ENCODE assay signal across 14 cellular contexts in genomic region chr10:123178390-123178789, GRCh38. TPM values are rescaled to one million over a fixed set of nuclear protein-coding genes. Genes with fewer than 3 reads are reported as not detected.
"Had no signal": no experiment of that assay in that cellular context is flagged by ENCODE, and none has a peak within 500 bp of the region (broad histone marks: within the 10 kb centered on the region; RNA-seq: fewer than 3 reads in every experiment).

No MANE protein-coding gene starts in this region.

RNA-seq across cellular contexts. Expression of gene HMX2, which starts 30.5 kb away (rescaled TPM):
- total RNA-seq: activated naive CD8-positive, alpha-beta T cell treated with anti-CD3 and anti-CD28 coated beads, Interleukin-2, amount 10 ng/mL, durations not matched to agents 7 days and 5 days; activated T-helper 1 cell treated with anti-CD3 and anti-CD28 coated beads, Interleukin-12 subunit alpha, Interleukin-12 subunit beta, Interleukin-2, Interleukin-4 antibody, amounts not matched to agents 30 ng/mL and 10 ng/mL and 1 ng/mL, durations not matched to agents 14 hours and 24 hours and 36 hours; activated T-helper 2 cell treated with anti-CD3 and anti-CD28 coated beads, Interferon-gamma antibody, Interleukin-2, Interleukin-4, amounts not matched to agents 10 μg/mL and 5 μg/mL and 100 μg/mL, durations not matched to agents 14 hours and 24 hours and 36 hours; adrenal gland; aorta; ascending aorta; astrocyte; body of pancreas; breast epithelium; bronchial epithelial cell; cardiac muscle cell; cardiac septum; cerebellum; chondrocyte had no signal
- polyA plus RNA-seq: adrenal gland, aorta, cardiac muscle cell had no signal

RNA-seq across cellular contexts. Expression of gene HMX3, which starts 42.6 kb away (rescaled TPM):
- total RNA-seq: activated naive CD8-positive, alpha-beta T cell treated with anti-CD3 and anti-CD28 coated beads, Interleukin-2, amount 10 ng/mL, durations not matched to agents 7 days and 5 days; activated T-helper 1 cell treated with anti-CD3 and anti-CD28 coated beads, Interleukin-12 subunit alpha, Interleukin-12 subunit beta, Interleukin-2, Interleukin-4 antibody, amounts not matched to agents 30 ng/mL and 10 ng/mL and 1 ng/mL, durations not matched to agents 14 hours and 24 hours and 36 hours; activated T-helper 2 cell treated with anti-CD3 and anti-CD28 coated beads, Interferon-gamma antibody, Interleukin-2, Interleukin-4, amounts not matched to agents 10 μg/mL and 5 μg/mL and 100 μg/mL, durations not matched to agents 14 hours and 24 hours and 36 hours; aorta; ascending aorta; astrocyte; body of pancreas; breast epithelium; bronchial epithelial cell; cardiac muscle cell; cardiac septum; cerebellum; chondrocyte had no signal
- polyA plus RNA-seq: adrenal gland, aorta, cardiac muscle cell had no signal
